Comparison of ENCODE assay signal across 15 cellular contexts in the genomic region with DNA sequence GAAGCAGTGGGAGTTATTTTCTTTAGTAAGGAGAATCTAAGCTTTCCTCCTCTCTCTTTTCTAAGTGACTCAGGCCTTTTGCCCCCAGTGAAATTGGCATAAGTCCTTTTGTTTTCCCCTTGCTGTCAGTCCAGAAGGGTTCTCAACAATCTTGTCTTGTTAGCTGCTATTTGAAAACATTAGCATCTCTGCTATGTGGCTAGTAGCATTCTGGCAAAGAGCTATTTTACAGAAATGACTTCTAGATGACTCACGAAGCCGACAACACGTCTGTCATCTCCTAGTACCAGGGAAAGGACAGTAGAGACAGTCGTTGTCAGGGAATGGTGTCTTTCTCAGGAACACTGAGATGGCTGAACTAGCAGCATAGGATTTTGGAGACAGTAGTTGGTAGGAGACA. TPM values are rescaled to one million over a fixed set of nuclear protein-coding genes. Genes with fewer than 3 reads are reported as not detected.
DNase-seq lines count a peak whose midpoint lies in the region; ATAC-seq, FAIRE-seq and TF ChIP-seq lines count a peak whose summit lies in the region.
"Had no signal": no experiment of that assay in that cellular context is flagged by ENCODE, and none has a peak within 500 bp of the region (broad histone marks: within the 10 kb centered on the region; RNA-seq: fewer than 3 reads in every experiment).

No MANE protein-coding gene starts in this region.

- H3K18ac ChIP-seq in mesendoderm (ENCODE audit: low read length): no peak overlapping the region

- no peaks in the 10 kb centered on the region for H3K9me1 ChIP-seq in endothelial cell of umbilical vein (replicated peaks; ENCODE audit: control insufficient read depth, extremely low read depth, insufficient read depth, low read length)

- no peak overlapping the region for H2AK5ac ChIP-seq in mesendoderm (ENCODE audit: low read length)

- DNase-seq in AG20443 (ENCODE audit: low spot score): peak; percentile 69
- peak; percentile 92 for DNase-seq in M059J (ENCODE audit: low read depth)
- no peak for DNase-seq in endothelial cell of umbilical vein (ENCODE audit: low read depth, low spot score)
- DNase-seq in mesendoderm: peak; percentile 86
- no peak for DNase-seq in activated effector memory CD4-positive, alpha-beta T cell treated with Interleukin-2 at 50 U/mL for 16 hours
- DNase-seq in NCI-H2196 (lab: John Stamatoyannopoulos, UW; ENCODE audit: unreplicated experiment): no peak
- DNase-seq in NCI-H446 treated with DMSO at 0.1 percent for 48 hours (lab: John Stamatoyannopoulos, UW): no peak
- DNase-seq: activated CD4-positive, alpha-beta memory T cell treated with anti-CD3 and anti-CD28 coated beads, Interleukin-2, amount 10 ng/mL, durations not matched to agents 7 days and 5 days; CD8-positive, alpha-beta T cell; kidney; NCI-H82; occipital lobe; stimulated activated CD4-positive, alpha-beta T cell treated with anti-CD3 and anti-CD28 coated beads, Interleukin-4, amount 100 ng/mL, for 24 hours; stomach had no signal

- peaks cover 8% of the 10 kb centered on the region for H3K4me1 ChIP-seq in endothelial cell of umbilical vein (ENCODE audit: control insufficient read depth, extremely low read depth, insufficient read depth, low read length)
- H3K4me1 ChIP-seq in mesendoderm (ENCODE audit: control insufficient read depth, low read depth, low read length): no peaks in the 10 kb centered on the region
- H3K4me1 ChIP-seq: stomach had no signal

- no peak overlapping the region for H3K27ac ChIP-seq in endothelial cell of umbilical vein (ENCODE audit: insufficient read depth, low read depth, low read length)
- H3K27ac ChIP-seq in mesendoderm (ENCODE audit: low read depth, low read length): no peak overlapping the region
- H3K27ac ChIP-seq: stomach had no signal

- no peak overlapping the region for H2BK5ac ChIP-seq in mesendoderm (ENCODE audit: low read length)

- BruUV-seq in endothelial cell of umbilical vein (replicated peaks; lab: Mats Ljungman, UMichigan): no TSS peak

- no peaks in the 10 kb centered on the region for H3K79me1 ChIP-seq in mesendoderm (ENCODE audit: low read length)

- no peak overlapping the region for H3K56ac ChIP-seq in mesendoderm (ENCODE audit: low read length)

- H3K36me3 ChIP-seq in endothelial cell of umbilical vein (ENCODE audit: control insufficient read depth in 2 of 2, extremely low read depth in 1 of 2, insufficient read depth in 2 of 2, low read length in 2 of 2) (peaks cover 8 to 38% of the 10 kb centered on the region in 2 experiments), mesendoderm (ENCODE audit: control insufficient read depth, insufficient read depth, low read length) (peaks cover 7% of the 10 kb centered on the region)

- no CpG with 5 or more reads among the region's 4 CpGs for WGBS in mesendoderm (ENCODE audit: extremely low coverage, insufficient coverage, low lambda C conversion rate)

- no peak overlapping the region for H4K8ac ChIP-seq in mesendoderm (ENCODE audit: low read depth, low read length)

- H3K9ac ChIP-seq in endothelial cell of umbilical vein (replicated peaks; ENCODE audit: extremely low read depth, insufficient read depth, low read length) (no peak overlapping the region), mesendoderm (ENCODE audit: low read length) (no peak overlapping the region)

- dilution Hi-C loops in endothelial cell of umbilical vein (cut with MboI; ENCODE audit: extremely low pct_ligation_motif_present, low sequenced_read_pairs): no loop called here

- TF ChIP-seq CTCF in endothelial cell of umbilical vein (IDR thresholded peaks at IDR 0.05; ENCODE audit: extremely low read depth in 1 of 2, insufficient read depth in 1 of 2, low read depth in 1 of 2, low read length in 2 of 2): no peak

- CTCF ChIA-PET in endothelial cell of umbilical vein (lab: Charles Lee): no interaction called here

- no peak overlapping the region for H3K4ac ChIP-seq in mesendoderm (ENCODE audit: low read depth, low read length)

- H3K9me3 ChIP-seq in endothelial cell of umbilical vein (replicated peaks; ENCODE audit: control insufficient read depth, insufficient read depth, low read length): peaks cover 2% of the 10 kb centered on the region
- H3K9me3 ChIP-seq: stomach had no signal

- H2BK15ac ChIP-seq in mesendoderm (replicated peaks; ENCODE audit: low read depth): no peak overlapping the region

- no peak overlapping the region for H2AFZ ChIP-seq in endothelial cell of umbilical vein (ENCODE audit: low read depth, low read length)

- H2BK120ac ChIP-seq in mesendoderm (ENCODE audit: low read depth, low read length): no peak overlapping the region

- H3K4me2 ChIP-seq in endothelial cell of umbilical vein (ENCODE audit: insufficient read depth, low read length) (no peak overlapping the region), mesendoderm (ENCODE audit: low read length) (no peak overlapping the region)

- POLR2A ChIA-PET in endothelial cell of umbilical vein (lab: Charles Lee): no interaction called here

- FAIRE-seq in endothelial cell of umbilical vein (lab: Jason Lieb, UNC): peak; percentile 52
- FAIRE-seq: kidney had no signal

- no peak for ATAC-seq in esophagus mucosa
- ATAC-seq: CD8-positive, alpha-beta T cell had no signal

- H3K4me3 ChIP-seq in endothelial cell of umbilical vein (replicated peaks in 1 of 3; ENCODE audit: insufficient read depth in 1 of 3, low read depth in 1 of 3, low read length in 3 of 3) (no peak overlapping the region), mesendoderm (ENCODE audit: low read length) (no peak overlapping the region)
- H3K4me3 ChIP-seq: stomach had no signal

- H3K79me2 ChIP-seq in endothelial cell of umbilical vein (ENCODE audit: control insufficient read depth, insufficient read depth, low read length) (no peaks in the 10 kb centered on the region), mesendoderm (ENCODE audit: control insufficient read depth, insufficient read depth, low read length) (no peaks in the 10 kb centered on the region)

- TF ChIP-seq POLR2A in endothelial cell of umbilical vein (IDR thresholded peaks at IDR 0.05; ENCODE audit: low read depth, low read length): no peak

- no peak overlapping the region for H4K5ac ChIP-seq in mesendoderm (ENCODE audit: low read length)

- no peak overlapping the region for H3K23ac ChIP-seq in mesendoderm (ENCODE audit: low read length)

- H3K27me3 ChIP-seq in endothelial cell of umbilical vein (ENCODE audit: control insufficient read depth in 2 of 2, insufficient read depth in 2 of 2, low read length in 2 of 2) (no peaks in the 10 kb centered on the region), mesendoderm (ENCODE audit: insufficient read depth, low read length, poor library complexity) (no peaks in the 10 kb centered on the region)
- H3K27me3 ChIP-seq: stomach had no signal

- H4K20me1 ChIP-seq in endothelial cell of umbilical vein (replicated peaks; ENCODE audit: control insufficient read depth, extremely low read depth, insufficient read depth, low read length): no peaks in the 10 kb centered on the region

- intact Hi-C loops in endothelial cell of umbilical vein (cut with micrococcal nuclease): no loop called here

TF ChIP-seq in endothelial cell of umbilical vein, 7 proteins besides CTCF, POLR2A, EP300 and RAD21:
- TF ChIP-seq FOS (IDR thresholded peaks at IDR 0.05; ENCODE audit: borderline replicate concordance, insufficient read depth, low read length) (peak; percentile 21), JUN (IDR thresholded peaks at IDR 0.05; ENCODE audit: borderline replicate concordance, insufficient read depth, insufficient read length, low read depth) (peak; percentile 17), MYC (IDR thresholded peaks at IDR 0.05; ENCODE audit: low read depth, low read length) (no peak)

RNA-seq across cellular contexts. Expression of a gene that starts 14.7 kb away (rescaled TPM):
- 6.1 and 7.5 TPM in 2 replicates for total RNA-seq in M059J (2014; rRNA removed; shearing (Covaris generic))
- 28.2 and 30.7 TPM in 2 replicates for total RNA-seq in endothelial cell of umbilical vein
- 24.5 and 25.4 TPM in 2 replicates for polyA plus RNA-seq in endothelial cell of umbilical vein
- 27.8 and 28.6 TPM in 2 replicates for polyA plus RNA-seq in endothelial cell of umbilical vein (2011; cell fraction: cytosol; rRNA removed)
- polyA plus RNA-seq in endothelial cell of umbilical vein (2011; cell fraction: nucleus; rRNA removed): 33.4 and 40.5 TPM in 2 replicates
- 20.7 and 22.3 TPM in 2 replicates for polyA plus RNA-seq in endothelial cell of umbilical vein (2012)
- 47.6 and 48.6 TPM in 2 replicates for polyA minus RNA-seq in endothelial cell of umbilical vein
- 7.8 TPM for polyA minus RNA-seq in endothelial cell of umbilical vein (2011; cell fraction: cytosol; rRNA and poly(A)+ RNA removed)
- 66.7 and 68.1 TPM in 2 replicates for polyA minus RNA-seq in endothelial cell of umbilical vein (2011; cell fraction: nucleus; rRNA and poly(A)+ RNA removed)
- polyA plus RNA-seq in mesendoderm (2013, experiment 1 of 2): 12.9 TPM
- polyA plus RNA-seq in mesendoderm (2013, experiment 2 of 2): 12.5 TPM
- 17.5 TPM for total RNA-seq in esophagus mucosa

RNA-seq across cellular contexts. Expression of a gene that starts 54.7 kb away (rescaled TPM):
- total RNA-seq in M059J (2014; rRNA removed; shearing (Covaris generic)): 5.0 and 6.5 TPM in 2 replicates
- total RNA-seq in endothelial cell of umbilical vein (21.5 and 25.2 TPM in 2 replicates), esophagus mucosa (not detected)
- 11.3 and 11.7 TPM in 2 replicates for polyA plus RNA-seq in endothelial cell of umbilical vein
- 12.3 and 12.4 TPM in 2 replicates for polyA plus RNA-seq in endothelial cell of umbilical vein (2011; cell fraction: cytosol; rRNA removed)
- 7.8 and 8.5 TPM in 2 replicates for polyA plus RNA-seq in endothelial cell of umbilical vein (2011; cell fraction: nucleus; rRNA removed)
- 21.6 and 29.0 TPM in 2 replicates for polyA plus RNA-seq in endothelial cell of umbilical vein (2012)
- polyA minus RNA-seq in endothelial cell of umbilical vein: 10.8 and 12.8 TPM in 2 replicates
- polyA minus RNA-seq in endothelial cell of umbilical vein (2011; cell fraction: cytosol; rRNA and poly(A)+ RNA removed): not detected
- polyA minus RNA-seq in endothelial cell of umbilical vein (2011; cell fraction: nucleus; rRNA and poly(A)+ RNA removed): 9.0 and 10.9 TPM in 2 replicates
- polyA plus RNA-seq in mesendoderm (2013, experiment 1 of 2): 0.93 TPM
- polyA plus RNA-seq in mesendoderm (2013, experiment 2 of 2): 0.80 TPM
- total RNA-seq: activated CD4-positive, alpha-beta memory T cell treated with anti-CD3 and anti-CD28 coated beads, Interleukin-2, amount 10 ng/mL, durations not matched to agents 7 days and 5 days; CD8-positive, alpha-beta T cell; kidney had no signal

Comparison
In these comparisons a context has a peak if more than half of its experiments do, and no peak if none do; other contexts are left out.
1. DNase-seq: peak in AG20443 (single experiment), M059J (single experiment) and mesendoderm (single experiment); none in endothelial cell of umbilical vein (single experiment), activated effector memory CD4-positive, alpha-beta T cell treated with Interleukin-2 at 50 U/mL for 16 hours (single experiment), NCI-H2196 (single experiment) and NCI-H446 treated with DMSO at 0.1 percent for 48 hours (single experiment).